1 cellular context compared by ENCODE assay signal in genomic region chr17:81833921-81834830, GRCh38.
TF ChIP-seq lines count a peak whose summit lies in the region.

No MANE protein-coding gene starts in this region.

TF ChIP-seq in HepG2, 621 proteins besides CTCF, POLR2A, EP300 and RAD21 (continued from another document):
- TF ChIP-seq ZBTB33 (CRISPR knock-in tag; IDR thresholded peaks at IDR 0.05), result 0 out of 2 replicates have a peak, but pooled peaks have one; percentile 11
- 0 out of 2 replicates have a peak, but pooled peaks have one; percentile 32 for TF ChIP-seq ZNF776 (CRISPR knock-in tag; IDR thresholded peaks at IDR 0.05)
- TF ChIP-seq POGZ (CRISPR knock-in tag; IDR thresholded peaks at IDR 0.05), result 0 out of 2 replicates have a peak, but pooled peaks have one; percentile 11
- no peak for TF ChIP-seq SATB2 (CRISPR knock-in tag; IDR thresholded peaks at IDR 0.05)
- 0 out of 2 replicates have a peak, but pooled peaks have one; percentile 31 for TF ChIP-seq ZNF383 (CRISPR knock-in tag; IDR thresholded peaks at IDR 0.05; ENCODE audit: borderline replicate concordance)
- peak; percentile 25; the same call in 1 of the 2 replicates for TF ChIP-seq CAMTA2 (CRISPR knock-in tag; IDR thresholded peaks at IDR 0.05; ENCODE audit: borderline replicate concordance)
- no peak for TF ChIP-seq ZBTB21 (CRISPR knock-in tag; IDR thresholded peaks at IDR 0.05)
- no peak for TF ChIP-seq TCF12 (IDR thresholded peaks at IDR 0.05)
- no peak for TF ChIP-seq TCF12 (CRISPR knock-in tag; IDR thresholded peaks at IDR 0.05)
- peak; percentile 67 for TF ChIP-seq ZEB1 (IDR thresholded peaks at IDR 0.05; ENCODE audit: insufficient replicate concordance, low read depth)
- no peak for TF ChIP-seq ZNF569 (CRISPR knock-in tag; IDR thresholded peaks at IDR 0.05; ENCODE audit: borderline replicate concordance)
- peak; percentile 14; the same call in 1 of the 2 replicates for TF ChIP-seq PAWR (CRISPR knock-in tag; IDR thresholded peaks at IDR 0.05; ENCODE audit: borderline replicate concordance)
- TF ChIP-seq RBFOX2 (IDR thresholded peaks at IDR 0.05; ENCODE audit: low read depth, low read length), result peak; percentile 27; the same call in 1 of the 2 replicates
- 0 out of 2 replicates have a peak, but pooled peaks have one; percentile 30 for TF ChIP-seq ZSCAN29 (CRISPR knock-in tag; conservative IDR thresholded peaks at IDR 0.05)
- TF ChIP-seq MYC (CRISPR knock-in tag; IDR thresholded peaks at IDR 0.05; ENCODE audit: borderline replicate concordance), result peak; percentile 43; the same call in 1 of the 2 replicates
- TF ChIP-seq GMEB1 (CRISPR knock-in tag; IDR thresholded peaks at IDR 0.05; ENCODE audit: borderline replicate concordance), result no peak
- TF ChIP-seq ZBTB38 (CRISPR knock-in tag; IDR thresholded peaks at IDR 0.05), result peak; percentile 94
- peak; percentile 2; the same call in 1 of the 2 replicates for TF ChIP-seq HMG20B (CRISPR knock-in tag; conservative IDR thresholded peaks at IDR 0.05)
- 0 out of 2 replicates have a peak, but pooled peaks have one; percentile 8 for TF ChIP-seq HNRNPL (IDR thresholded peaks at IDR 0.05; ENCODE audit: low read depth, low read length)
- no peak for TF ChIP-seq NR1H2 (CRISPR knock-in tag; IDR thresholded peaks at IDR 0.05; ENCODE audit: borderline replicate concordance, low read depth)
- no peak for TF ChIP-seq SOX6 (IDR thresholded peaks at IDR 0.05)
- TF ChIP-seq SOX6 (CRISPR knock-in tag; IDR thresholded peaks at IDR 0.05), result 0 out of 2 replicates have a peak, but pooled peaks have one; percentile 5
- no peak for TF ChIP-seq CREB1 (IDR thresholded peaks at IDR 0.05)
- TF ChIP-seq CREB1 (CRISPR knock-in tag; IDR thresholded peaks at IDR 0.05), result peak; percentile 54; the same call in 1 of the 2 replicates
- TF ChIP-seq SMAD1 (CRISPR knock-in tag; IDR thresholded peaks at IDR 0.05; ENCODE audit: borderline replicate concordance, low read depth), result no peak
